Comparison of ENCODE assay signal across 19 cellular contexts in genomic region chrX:980572-981235, GRCh38.
"Had no signal": no experiment of that assay in that cellular context is flagged by ENCODE, and none has a peak within 500 bp of the region (broad histone marks: within the 10 kb centered on the region; RNA-seq: fewer than 3 reads in every experiment).

No MANE protein-coding gene starts in this region.

- H3K9me3 Mint-ChIP-seq: activated T-helper 17 cell treated with anti-CD3 and anti-CD28 coated beads, Interleukin-2, amount 50 U/mL, for 72 hours had no signal

- H3K27ac ChIP-seq: dorsolateral prefrontal cortex, thyroid gland had no signal

- H3K36me3 ChIP-seq: thyroid gland had no signal

- H3K9ac ChIP-seq: SK-N-SH had no signal

- ATAC-seq: activated T-helper 17 cell treated with anti-CD3 and anti-CD28 coated beads, Interleukin-2, amount 50 U/mL, for 72 hours; naive thymus-derived CD8-positive, alpha-beta T cell; sciatic nerve had no signal

- H3K9me2 ChIP-seq: SK-N-SH had no signal

- H3K4me2 ChIP-seq: SK-N-SH, smooth muscle cell had no signal

- H3K4me1 ChIP-seq: thyroid gland had no signal

- H3K27me3 ChIP-seq: thyroid gland had no signal

- H3K36me3 Mint-ChIP-seq: activated CD4-positive, alpha-beta memory T cell treated with anti-CD3 and anti-CD28 coated beads for 36 hours; brain; immature natural killer cell had no signal

- H3K4me1 Mint-ChIP-seq: activated T-helper 17 cell treated with anti-CD3 and anti-CD28 coated beads, Interleukin-2, amount 50 U/mL, for 72 hours; brain; immature natural killer cell had no signal

- H3K4me3 Mint-ChIP-seq: activated CD4-positive, alpha-beta memory T cell treated with anti-CD3 and anti-CD28 coated beads for 36 hours; activated T-helper 17 cell treated with anti-CD3 and anti-CD28 coated beads, Interleukin-2, amount 50 U/mL, for 72 hours; immature natural killer cell; T-helper 2 cell treated with Interferon-gamma antibody and Interleukin-4, amounts not matched to agents 5 μg/mL and 100 μg/mL, for 36 hours had no signal

- DNase-seq: activated CD4-positive, alpha-beta memory T cell treated with anti-CD3 and anti-CD28 coated beads for 36 hours; activated CD4-positive, alpha-beta T cell treated with anti-CD3 and anti-CD28 coated beads for 4 hours; activated naive CD4-positive, alpha-beta T cell treated with Interleukin-2 at 50 U/mL for 16 hours; activated T-cell treated with anti-CD3 and anti-CD28 coated beads, Interleukin-2, amount 50 U/mL, for 1 hour; anterior cingulate cortex; caudate nucleus; dorsolateral prefrontal cortex; head of caudate nucleus; immature natural killer cell; mesenchymal stem cell; naive thymus-derived CD8-positive, alpha-beta T cell; SK-N-SH; stimulated activated CD4-positive, alpha-beta T cell treated with anti-CD3 and anti-CD28 coated beads, Interleukin-4, amount 100 ng/mL, for 1 hour; thyroid gland had no signal

- H3K4me3 ChIP-seq: dorsolateral prefrontal cortex, smooth muscle cell, thyroid gland had no signal

- H3K27ac Mint-ChIP-seq: activated CD4-positive, alpha-beta memory T cell treated with anti-CD3 and anti-CD28 coated beads for 36 hours; activated T-helper 17 cell treated with anti-CD3 and anti-CD28 coated beads, Interleukin-2, amount 50 U/mL, for 72 hours; immature natural killer cell; T-helper 2 cell treated with Interferon-gamma antibody and Interleukin-4, amounts not matched to agents 5 μg/mL and 100 μg/mL, for 36 hours had no signal

- H3K9me3 ChIP-seq: SK-N-SH, thyroid gland had no signal
